In genomic region chr2:100273387-100273786, GRCh38 we compare ENCODE assay signal across 18 cellular contexts. TPM values are rescaled to one million over a fixed set of nuclear protein-coding genes. Genes with fewer than 3 reads are reported as not detected.
"Had no signal": no experiment of that assay in that cellular context is flagged by ENCODE, and none has a peak within 500 bp of the region (broad histone marks: within the 10 kb centered on the region; RNA-seq: fewer than 3 reads in every experiment).

No MANE protein-coding gene starts in this region.

- ATAC-seq: foreskin keratinocyte; stimulated activated naive CD8-positive, alpha-beta T cell treated with anti-CD3 and anti-CD28 coated beads, Interleukin-15, Interleukin-2, amounts not matched to agents 100 U/mL and 50 U/mL, for 24 hours had no signal

- H3K27ac ChIP-seq: foreskin keratinocyte, hepatocyte, left lung had no signal

- H3K27me3 ChIP-seq: foreskin keratinocyte, hepatocyte, left lung, tibial nerve had no signal

- H3K36me3 ChIP-seq: left lung, tibial nerve had no signal

- H3K4me1 ChIP-seq: foreskin keratinocyte, left lung had no signal

- H3K79me2 ChIP-seq: hepatocyte had no signal

- H2AFZ ChIP-seq: hepatocyte had no signal

- H3K4me3 ChIP-seq: hepatocyte, left lung, tibial nerve had no signal

- DNase-seq: activated CD4-positive, alpha-beta T cell treated with anti-CD3 and anti-CD28 coated beads for 1 hour; activated gamma-delta T cell treated with Interleukin-2 at 50 U/mL for 16 hours; activated T-cell treated with anti-CD3 and anti-CD28 coated beads, Interleukin-2, amount 50 U/mL, for 1 hour; cerebellar nuclear complex; cortex of kidney; erythroblast; foreskin keratinocyte; glutamatergic neuron; kidney glomerular epithelial cell; occipital lobe; stimulated activated CD4-positive, alpha-beta T cell treated with anti-CD3 and anti-CD28 coated beads, Interleukin-4, amount 100 ng/mL, for 24 hours; stimulated activated naive CD8-positive, alpha-beta T cell treated with anti-CD3 and anti-CD28 coated beads, Interleukin-15, Interleukin-2, amounts not matched to agents 100 U/mL and 50 U/mL, for 24 hours; substantia nigra; T-cell had no signal

- H3K9me3 ChIP-seq: left lung, tibial nerve had no signal

- H3K4me2 ChIP-seq: hepatocyte had no signal

RNA-seq across cellular contexts. Expression of gene LONRF2, which starts 48.9 kb away (rescaled TPM):
- total RNA-seq: bronchial epithelial cell, foreskin keratinocyte had no signal
- polyA plus RNA-seq: foreskin keratinocyte had no signal
